29 cellular contexts compared by ENCODE assay signal in the genomic region with DNA sequence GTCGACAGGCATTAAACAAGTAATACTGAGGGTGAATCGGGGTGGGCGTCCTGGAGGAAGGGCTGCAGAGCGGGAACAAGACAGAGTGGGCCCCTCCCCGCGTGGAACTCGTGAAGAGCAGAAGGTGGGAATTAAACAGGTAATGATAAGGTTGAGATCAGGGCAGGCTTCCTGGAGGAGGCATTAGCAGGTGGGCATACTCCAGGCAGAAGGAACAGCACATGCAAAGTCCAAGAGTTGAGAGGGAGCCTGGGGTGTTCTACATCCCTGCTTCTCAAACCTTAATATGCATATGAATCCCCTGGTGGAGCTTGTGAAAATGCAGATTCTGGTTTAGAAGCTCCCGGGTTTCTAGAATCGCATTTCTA. TPM values are rescaled to one million over a fixed set of nuclear protein-coding genes. Genes with fewer than 3 reads are reported as not detected.
DNase-seq lines count a peak whose midpoint lies in the region; ATAC-seq, FAIRE-seq and TF ChIP-seq lines count a peak whose summit lies in the region.
"Had no signal": no experiment of that assay in that cellular context is flagged by ENCODE, and none has a peak within 500 bp of the region (broad histone marks: within the 10 kb centered on the region; RNA-seq: fewer than 3 reads in every experiment).

No MANE protein-coding gene starts in this region.

- H2BK20ac ChIP-seq in H1 (ENCODE audit: low read length) = no peak overlapping the region

- H3K9me3 Mint-ChIP-seq in activated T-cell treated with anti-CD3 and anti-CD28 coated beads, Interleukin-2, amount 50 U/mL, for 4 hours = no peaks in the 10 kb centered on the region
- H3K9me3 Mint-ChIP-seq in neural progenitor cell = peaks cover 2% of the 10 kb centered on the region
- H3K9me3 Mint-ChIP-seq: CD4-positive, alpha-beta T cell; neural crest cell had no signal

- H3K36me3 ChIP-seq in HUES64 (ENCODE audit: insufficient read depth, low read length) (no peaks in the 10 kb centered on the region), H1 (ENCODE audit: control insufficient read depth in 2 of 4, insufficient read depth in 4 of 4, low read length in 3 of 4) (no peaks in the 10 kb centered on the region; a peak in 1 of 8 replicates), neural progenitor cell (no peaks in the 10 kb centered on the region)
- H3K36me3 ChIP-seq: adrenal gland, heart right ventricle, suprapubic skin, upper lobe of right lung had no signal

- H2AFZ ChIP-seq in H1 (ENCODE audit: low read length) (no peak overlapping the region), neural progenitor cell (replicated peaks) (no peak overlapping the region)

- ATAC-seq in activated T-cell treated with anti-CD3 and anti-CD28 coated beads, Interleukin-2, amount 50 U/mL, for 4 hours = no peak

- no peak overlapping the region for H4K8ac ChIP-seq in H1 (ENCODE audit: extremely low read depth, insufficient read depth, low read length)

- H3K4me3 ChIP-seq in HUES64 (ENCODE audit: low read length) (peak overlapping the region; percentile 54), H1 (ENCODE audit: extremely low read depth in 1 of 4, insufficient read depth in 2 of 4, low read depth in 3 of 4, low read length in 4 of 4) (peak overlapping the region; percentile 29 to 70 (median 56)), neural progenitor cell (peak overlapping the region; percentile 40)
- H3K4me3 ChIP-seq: upper lobe of right lung had no signal

- H3K18ac ChIP-seq in H1 (ENCODE audit: extremely low read depth, low read length) = no peak overlapping the region

- H3K79me1 ChIP-seq in H1 (ENCODE audit: low read depth, low read length) = no peaks in the 10 kb centered on the region; the same call in 1 of the 2 replicates

- H3K23ac ChIP-seq in H1 (ENCODE audit: insufficient read length) = no peak overlapping the region

- CTCF ChIA-PET in H1 (lab: Charles Lee; ENCODE audit: partially characterized antibody) = interaction anchor here (1.4 to 24.5 kb wide), 5 partner anchors 14 to 259 kb away, joined by 3 to 436 read pairs (median 7); partner anchors contain the start of gene EHD2

- 0 out of 2 replicates have a peak overlapping the region, but pooled peaks have one; percentile 5 for H2AK5ac ChIP-seq in H1 (ENCODE audit: low read depth, low read length)

- H3F3A ChIP-seq in neural progenitor cell (ENCODE audit: low read depth) = peaks cover 27% of the 10 kb centered on the region

- H3K14ac ChIP-seq in H1 (ENCODE audit: insufficient read length) = no peak overlapping the region

- no peak for DNase-seq in activated T-cell treated with anti-CD3 and anti-CD28 coated beads, Interleukin-2, amount 50 U/mL, for 4 hours
- DNase-seq in activated T-cell treated with anti-CD3 and anti-CD28 coated beads for 4 hours (no peak), H1 (ENCODE audit: low read depth in 1 of 2, low spot score in 2 of 2) (no peak), neural progenitor cell (ENCODE audit: low spot score) (no peak), NCI-H2107 treated with DMSO at 0.1 percent for 48 hours (lab: John Stamatoyannopoulos, UW; ENCODE audit: unreplicated experiment) (no peak), NCI-H510A (lab: John Stamatoyannopoulos, UW) (no peak), NCI-H1092 (lab: John Stamatoyannopoulos, UW) (no peak)
- DNase-seq: activated CD4-positive, alpha-beta T cell treated with anti-CD3 and anti-CD28 coated beads for 48 hours; activated gamma-delta T cell treated with Interleukin-2 at 50 U/mL for 16 hours; activated T-cell treated with anti-CD3 and anti-CD28 coated beads, Interleukin-2, amount 50 U/mL, for 1 hour; dorsolateral prefrontal cortex; heart right ventricle; KG1; NCI-H2029; NCI-H2227 treated with DMSO at 0.1 percent for 48 hours; NCI-H69; Right ventricle myocardium superior; small intestine; upper lobe of right lung had no signal

- peak overlapping the region; percentile 79 to 89 for H3K4me2 ChIP-seq in H1 (ENCODE audit: insufficient read depth in 1 of 2, low read depth in 2 of 2, low read length in 2 of 2)
- H3K4me2 ChIP-seq in neural progenitor cell = peak overlapping the region; percentile 69

- no peak for TF ChIP-seq POLR2A in H1 (IDR thresholded peaks at IDR 0.05; ENCODE audit: control extremely low read depth in 1 of 2, low read depth in 2 of 2, low read length in 2 of 2)

- peaks cover 6% of the 10 kb centered on the region for H3K4me1 ChIP-seq in HUES64 (ENCODE audit: insufficient read depth, low read length)
- peaks cover 7 to 18% (median 11%) of the 10 kb centered on the region in 4 experiments for H3K4me1 ChIP-seq in H1 (replicated peaks in 1 of 4; ENCODE audit: control insufficient read depth in 3 of 4, insufficient read depth in 4 of 4, low read length in 3 of 4)
- H3K4me1 ChIP-seq in neural progenitor cell = peaks cover 5% of the 10 kb centered on the region

- TF ChIP-seq CTCF in H1 (IDR thresholded peaks at IDR 0.05; ENCODE audit: control extremely low read depth in 1 of 3, insufficient read depth in 1 of 3, low read depth in 1 of 3, low read length in 3 of 3) (no peak), neural progenitor cell (IDR thresholded peaks at IDR 0.05) (no peak)

- peaks cover 48% of the 10 kb centered on the region for H3K27me3 Mint-ChIP-seq in activated T-cell treated with anti-CD3 and anti-CD28 coated beads, Interleukin-2, amount 50 U/mL, for 4 hours (ENCODE audit: low read depth)
- peaks cover 57% of the 10 kb centered on the region for H3K27me3 Mint-ChIP-seq in neural progenitor cell (ENCODE audit: insufficient read depth, low read depth)

- H3K56ac ChIP-seq in H1 (replicated peaks; ENCODE audit: insufficient read length, low read depth, low read length) = no peak overlapping the region

- TF ChIP-seq EP300 in H1 (IDR thresholded peaks at IDR 0.05; ENCODE audit: borderline replicate concordance in 1 of 2, low read depth in 2 of 2, low read length in 2 of 2) = no peak

- peak overlapping the region; percentile 38 for H3K4me3 Mint-ChIP-seq in activated T-cell treated with anti-CD3 and anti-CD28 coated beads, Interleukin-2, amount 50 U/mL, for 4 hours
- peak overlapping the region; percentile 48 for H3K4me3 Mint-ChIP-seq in neural progenitor cell
- H3K4me3 Mint-ChIP-seq: CD4-positive, alpha-beta T cell; neural crest cell had no signal

- H4K5ac ChIP-seq in H1 (ENCODE audit: insufficient read length, low read depth, low read length) = no peak overlapping the region

- H3K9ac ChIP-seq in HUES64 (ENCODE audit: low read depth, low read length) (no peak overlapping the region), H1 (replicated peaks in 1 of 4; ENCODE audit: extremely low read depth in 1 of 4, low read depth in 3 of 4, low read length in 3 of 4) (no peak overlapping the region), neural progenitor cell (no peak overlapping the region)
- H3K9ac ChIP-seq: parathyroid adenoma had no signal

- POLR2A ChIA-PET in H1 (lab: Charles Lee; ENCODE audit: partially characterized antibody) = interaction anchor here (1.0 to 3.8 kb wide), 13 partner anchors 9 to 318 kb away, joined by 3 to 29 read pairs (median 4); partner anchors contain the start of genes DHX34, KPTN and SLC8A2

- peaks cover 42% of the 10 kb centered on the region for H3K4me1 Mint-ChIP-seq in activated T-cell treated with anti-CD3 and anti-CD28 coated beads, Interleukin-2, amount 50 U/mL, for 4 hours (ENCODE audit: low read depth)
- peaks cover 18% of the 10 kb centered on the region for H3K4me1 Mint-ChIP-seq in neural progenitor cell

- peak overlapping the region; percentile 100 for H4K91ac ChIP-seq in H1 (replicated peaks; ENCODE audit: insufficient read length, low read length)

- H4K20me1 ChIP-seq in H1 (replicated peaks in 1 of 2; ENCODE audit: control insufficient read depth in 1 of 2, insufficient read depth in 2 of 2, low read length in 2 of 2) (peaks cover 2 to 15% of the 10 kb centered on the region in 2 experiments), neural progenitor cell (ENCODE audit: low read depth) (peaks cover 62% of the 10 kb centered on the region)

- no peak for FAIRE-seq in H1 (lab: Jason Lieb, UNC)
- FAIRE-seq: endometrium, small intestine had no signal

- no peak overlapping the region for H2BK120ac ChIP-seq in H1 (replicated peaks; ENCODE audit: low read depth, low read length)

- 0 out of 2 replicates have a peak overlapping the region, but pooled peaks have one; percentile 84 for H2BK5ac ChIP-seq in H1 (ENCODE audit: low read depth, low read length)

- H3K27me3 ChIP-seq in HUES64 (ENCODE audit: insufficient read depth, low read length) (peaks cover 27% of the 10 kb centered on the region), H1 (replicated peaks in 1 of 4; ENCODE audit: control insufficient read depth in 3 of 4, extremely low read depth in 1 of 4, insufficient read depth in 3 of 4, low read length in 3 of 4) (peaks cover 0 to 9% (median 9%) of the 10 kb centered on the region in 4 experiments; a peak in 5 of 7 replicates), neural progenitor cell (peaks cover 70% of the 10 kb centered on the region)

- no peak overlapping the region for H2BK15ac ChIP-seq in H1 (ENCODE audit: low read length)

- peak overlapping the region; percentile 84; the same call in 1 of the 2 replicates for H2BK12ac ChIP-seq in H1 (ENCODE audit: low read depth, low read length)

- peaks cover 18% of the 10 kb centered on the region; the same call in 1 of the 2 replicates for H3K23me2 ChIP-seq in H1 (ENCODE audit: low read depth, low read length)

- no peaks in the 10 kb centered on the region for H3K79me2 ChIP-seq in H1 (ENCODE audit: control insufficient read depth in 1 of 2, insufficient read depth in 2 of 2, low read length in 2 of 2)
- no peaks in the 10 kb centered on the region for H3K79me2 ChIP-seq in neural progenitor cell (ENCODE audit: low read depth)
- H3K79me2 ChIP-seq: parathyroid adenoma had no signal

- H3K27ac Mint-ChIP-seq in neural progenitor cell = no peak overlapping the region
- H3K27ac Mint-ChIP-seq: CD4-positive, alpha-beta T cell had no signal

- H3K9me3 ChIP-seq in HUES64 (ENCODE audit: insufficient read depth, low read depth, low read length) = no peaks in the 10 kb centered on the region
- H3K9me3 ChIP-seq in H1 (ENCODE audit: insufficient read depth in 2 of 2, low read depth in 1 of 2, low read length in 1 of 2) = no peaks in the 10 kb centered on the region
- H3K9me3 ChIP-seq in neural progenitor cell (ENCODE audit: low read depth) = no peaks in the 10 kb centered on the region
- H3K9me3 ChIP-seq: adrenal gland, suprapubic skin, upper lobe of right lung had no signal

- H3K4ac ChIP-seq in H1 (replicated peaks; ENCODE audit: insufficient read length, low read depth, low read length) = no peak overlapping the region

- H3K36me3 Mint-ChIP-seq in activated T-cell treated with anti-CD3 and anti-CD28 coated beads, Interleukin-2, amount 50 U/mL, for 4 hours (ENCODE audit: insufficient read depth) = no peaks in the 10 kb centered on the region
- H3K36me3 Mint-ChIP-seq in neural progenitor cell = no peaks in the 10 kb centered on the region

- TF ChIP-seq RAD21 in H1 (IDR thresholded peaks at IDR 0.05 in 1 of 2, conservative IDR thresholded peaks at IDR 0.05 in 1 of 2; ENCODE audit: low read depth in 2 of 2, low read length in 2 of 2) = no peak

- H3K27ac ChIP-seq in HUES64 (ENCODE audit: low read depth, low read length) (no peak overlapping the region), H1 (ENCODE audit: low read depth, low read length) (no peak overlapping the region), neural progenitor cell (no peak overlapping the region)
- H3K27ac ChIP-seq: adrenal gland, heart right ventricle, parathyroid adenoma, suprapubic skin, upper lobe of right lung had no signal

- WGBS in HUES64 = 26% methylated on average over 9 of the region's 9 CpGs
- WGBS in H1 (ENCODE audit: extremely low coverage in 1 of 2, insufficient coverage in 1 of 2, insufficient read length in 1 of 2, insufficient replicate concordance in 2 of 2, low coverage in 1 of 2, low lambda C conversion rate in 2 of 2, missing lambda C conversion rate in 1 of 2), 2 experiments = 10% methylated on average over 6 of the region's 9 CpGs; no CpG with 5 or more reads in 1 of the 2 experiments

RNA-seq across cellular contexts. Expression of gene SLC8A2, which starts 23.3 kb away (rescaled TPM):
- under 1 TPM in 1 of 3 donors, not detected in 2; 0.05 TPM for total RNA-seq in activated T-cell treated with anti-CD3 and anti-CD28 coated beads, Interleukin-2, amount 50 U/mL, for 4 hours
- 3.0 TPM for polyA plus RNA-seq in HUES64 (2013, experiment 1 of 2)
- polyA plus RNA-seq in HUES64 (2013, experiment 2 of 2) = 3.4 TPM
- 7.3 and 8.3 TPM in 2 replicates for total RNA-seq in H1 (2021; fragmentation: NEBNext Ultra II Directional; extraction: Animal tissue kit (Norgen Biotek cat#: 25700))
- 12.4 and 15.7 TPM in 2 replicates for polyA plus RNA-seq in H1 (2011; rRNA removed)
- polyA plus RNA-seq in H1 (2011; cell fraction: cytosol; rRNA removed) = 9.3 TPM
- polyA plus RNA-seq in H1 (2011; cell fraction: nucleus; rRNA removed) = 16.6 TPM
- 7.1 to 14.9 TPM (median 11.4 TPM) in 4 replicates for polyA plus RNA-seq in H1 (2012, experiment 1 of 2)
- polyA plus RNA-seq in H1 (2012, experiment 2 of 2) = 6.9 TPM
- 6.6 TPM for polyA plus RNA-seq in H1 (2013, experiment 1 of 2)
- 6.1 TPM for polyA plus RNA-seq in H1 (2013, experiment 2 of 2)
- polyA minus RNA-seq in H1 (2011; rRNA and poly(A)+ RNA removed) = 27.9 and 30.5 TPM in 2 replicates
- polyA minus RNA-seq in H1 (2011; cell fraction: cytosol; rRNA and poly(A)+ RNA removed) = 12.6 TPM
- polyA minus RNA-seq in H1 (2011; cell fraction: nucleus; rRNA and poly(A)+ RNA removed) = 9.7 TPM
- 14.5 and 17.6 TPM in 2 replicates for total RNA-seq in neural progenitor cell (ENCODE audit: low replicate concordance)
- total RNA-seq: A172; activated CD8-positive, alpha-beta memory T cell treated with anti-CD3 and anti-CD28 coated beads for 36 hours; CD4-positive, alpha-beta T cell; MCF 10A had no signal

RNA-seq across cellular contexts. Expression of gene MEIS3, which starts 29.0 kb away (rescaled TPM):
- total RNA-seq in activated T-cell treated with anti-CD3 and anti-CD28 coated beads, Interleukin-2, amount 50 U/mL, for 4 hours = under 1 TPM in 1 of 3 donors, not detected in 2; 0.16 TPM
- 64.8 TPM for polyA plus RNA-seq in HUES64 (2013, experiment 1 of 2)
- polyA plus RNA-seq in HUES64 (2013, experiment 2 of 2) = 85.5 TPM
- total RNA-seq in H1 (2021; fragmentation: NEBNext Ultra II Directional; extraction: Animal tissue kit (Norgen Biotek cat#: 25700)) = 27.4 and 28.2 TPM in 2 replicates
- 24.5 and 34.0 TPM in 2 replicates for polyA plus RNA-seq in H1 (2011; rRNA removed)
- polyA plus RNA-seq in H1 (2011; cell fraction: cytosol; rRNA removed) = 25.2 TPM
- 40.6 TPM for polyA plus RNA-seq in H1 (2011; cell fraction: nucleus; rRNA removed)
- polyA plus RNA-seq in H1 (2012, experiment 1 of 2) = 21.5 to 39.7 TPM (median 35.7 TPM) in 4 replicates
- polyA plus RNA-seq in H1 (2012, experiment 2 of 2) = 30.6 TPM
- 36.7 TPM for polyA plus RNA-seq in H1 (2013, experiment 1 of 2)
- polyA plus RNA-seq in H1 (2013, experiment 2 of 2) = 36.5 TPM
- polyA minus RNA-seq in H1 (2011; rRNA and poly(A)+ RNA removed) = 11.1 TPM in 2 replicates
- polyA minus RNA-seq in H1 (2011; cell fraction: cytosol; rRNA and poly(A)+ RNA removed) = 12.3 TPM
- 11.0 TPM for polyA minus RNA-seq in H1 (2011; cell fraction: nucleus; rRNA and poly(A)+ RNA removed)
- total RNA-seq in neural progenitor cell (ENCODE audit: low replicate concordance) = 32.2 and 70.5 TPM in 2 replicates
- total RNA-seq: activated CD8-positive, alpha-beta memory T cell treated with anti-CD3 and anti-CD28 coated beads for 36 hours had no signal

RNA-seq across cellular contexts. Expression of gene KPTN, which starts 35.7 kb away (rescaled TPM):
- total RNA-seq in activated T-cell treated with anti-CD3 and anti-CD28 coated beads, Interleukin-2, amount 50 U/mL, for 4 hours = 10 to 100 TPM; 12.3 to 17.4 (median 14.9) TPM
- polyA plus RNA-seq in HUES64 (2013, experiment 1 of 2) = 22.5 TPM
- polyA plus RNA-seq in HUES64 (2013, experiment 2 of 2) = 24.7 TPM
- total RNA-seq in H1 (2021; fragmentation: NEBNext Ultra II Directional; extraction: Animal tissue kit (Norgen Biotek cat#: 25700)) = 23.6 and 28.0 TPM in 2 replicates
- polyA plus RNA-seq in H1 (2011; rRNA removed) = 31.3 and 45.2 TPM in 2 replicates
- 29.4 TPM for polyA plus RNA-seq in H1 (2011; cell fraction: cytosol; rRNA removed)
- 57.8 TPM for polyA plus RNA-seq in H1 (2011; cell fraction: nucleus; rRNA removed)
- polyA plus RNA-seq in H1 (2012, experiment 1 of 2) = 22.6 to 33.3 TPM (median 31.1 TPM) in 4 replicates
- 27.0 TPM for polyA plus RNA-seq in H1 (2012, experiment 2 of 2)
- 24.6 TPM for polyA plus RNA-seq in H1 (2013, experiment 1 of 2)
- polyA plus RNA-seq in H1 (2013, experiment 2 of 2) = 23.7 TPM
- 14.6 and 16.5 TPM in 2 replicates for polyA minus RNA-seq in H1 (2011; rRNA and poly(A)+ RNA removed)
- polyA minus RNA-seq in H1 (2011; cell fraction: cytosol; rRNA and poly(A)+ RNA removed) = 6.9 TPM
- 9.3 TPM for polyA minus RNA-seq in H1 (2011; cell fraction: nucleus; rRNA and poly(A)+ RNA removed)
- total RNA-seq in neural progenitor cell (ENCODE audit: low replicate concordance) = 17.8 and 18.1 TPM in 2 replicates

Comparison
In these comparisons a context has a peak if more than half of its experiments do, and no peak if none do; other contexts are left out.
1. RNA of gene MEIS3, which starts 29.0 kb away (total RNA-seq): 32.2 to 70.5 TPM in neural progenitor cell and 27.4 to 28.2 TPM in H1; 0.16 TPM in activated T-cell treated with anti-CD3 and anti-CD28 coated beads, Interleukin-2, amount 50 U/mL, for 4 hours; every median in the first group is over 10 times any median in the second.
2. Peak in every context shown above with its lines, with median percentiles within 50 percentile points of each other: H3K4me3 ChIP-seq.